In genomic region chr4:110681381-110681780, GRCh38 we compare ENCODE assay signal across 24 cellular contexts. TPM values are rescaled to one million over a fixed set of nuclear protein-coding genes. Genes with fewer than 3 reads are reported as not detected.
DNase-seq lines count a peak whose midpoint lies in the region; ATAC-seq and TF ChIP-seq lines count a peak whose summit lies in the region.
"Had no signal": no experiment of that assay in that cellular context is flagged by ENCODE, and none has a peak within 500 bp of the region (broad histone marks: within the 10 kb centered on the region; RNA-seq: fewer than 3 reads in every experiment).

No MANE protein-coding gene starts in this region.

- DNase-seq in COR-L47 (lab: John Stamatoyannopoulos, UW) (peak; percentile 44), HT-29 (ENCODE audit: low spot score) (peak; percentile 61), astrocyte of the hippocampus (ENCODE audit: low read depth, low spot score) (peak; percentile 22), mesenchymal stem cell (peak; percentile 40), heart right ventricle (no peak), NCI-H774 (lab: John Stamatoyannopoulos, UW) (no peak), anterior cingulate cortex (lab: John Stamatoyannopoulos, UW) (no peak)
- DNase-seq: activated CD8-positive, alpha-beta T cell treated with anti-CD3 and anti-CD28 coated beads, Interleukin-2, amount 10 ng/mL, durations not matched to agents 7 days and 5 days; activated gamma-delta T cell treated with Interleukin-2 at 50 U/mL for 16 hours; CD8-positive, alpha-beta T cell; DMS79; endodermal cell; head of caudate nucleus; left ventricle myocardium superior; NCI-H1092; NCI-H2081; NCI-H524 treated with DMSO at 0.1 percent for 48 hours; posterior cingulate gyrus; uterus had no signal

- H3K79me1 ChIP-seq in mesenchymal stem cell (replicated peaks; ENCODE audit: low read length, poor library complexity, severe bottlenecking) = no peaks in the 10 kb centered on the region

- no peak overlapping the region for H3K14ac ChIP-seq in mesenchymal stem cell (ENCODE audit: low read length in 2 of 2)

- H4K91ac ChIP-seq in mesenchymal stem cell (ENCODE audit: low read length) = no peak overlapping the region

- H3K4me3 ChIP-seq in mesenchymal stem cell (ENCODE audit: insufficient read depth in 1 of 2, low read depth in 1 of 2, low read length in 2 of 2) (no peak overlapping the region), heart right ventricle (no peak overlapping the region)
- H3K4me3 ChIP-seq: coronary artery, GM12878, suprapubic skin, uterus had no signal

- no peak overlapping the region for H2BK120ac ChIP-seq in mesenchymal stem cell (ENCODE audit: low read depth, low read length)

- no peak overlapping the region for H2AK5ac ChIP-seq in mesenchymal stem cell (ENCODE audit: low read length, severe bottlenecking)

- no peak overlapping the region for H2BK5ac ChIP-seq in mesenchymal stem cell (ENCODE audit: low read depth, low read length, poor library complexity, severe bottlenecking)

- H3K4me2 ChIP-seq in mesenchymal stem cell (ENCODE audit: low read length, poor library complexity, severe bottlenecking) = no peak overlapping the region

- WGBS in mesenchymal stem cell = 89% methylated on average over 1 of the region's 1 CpG
- 69 to 72% methylated on average over 1 of the region's 1 CpG for WGBS in heart right ventricle, 2 donors

- H3K27ac ChIP-seq in mesenchymal stem cell (ENCODE audit: low read length, poor library complexity, severe bottlenecking) (no peak overlapping the region), heart right ventricle (no peak overlapping the region)
- H3K27ac ChIP-seq: coronary artery, suprapubic skin, uterus had no signal

- H3K18ac ChIP-seq in mesenchymal stem cell (ENCODE audit: low read depth in 1 of 2, low read length in 2 of 2) = no peak overlapping the region

- H4K8ac ChIP-seq in mesenchymal stem cell (ENCODE audit: low read length) = no peak overlapping the region

- no peak overlapping the region for H3K9ac ChIP-seq in mesenchymal stem cell (ENCODE audit: low read length)

- intact Hi-C loops in heart right ventricle (cut with DNase I) = no loop called here

- H3K36me3 ChIP-seq in mesenchymal stem cell (ENCODE audit: control insufficient read depth in 1 of 2, insufficient read depth in 2 of 2, low read depth in 1 of 2, low read length in 2 of 2) (no peaks in the 10 kb centered on the region), heart right ventricle (no peaks in the 10 kb centered on the region)
- H3K36me3 ChIP-seq: suprapubic skin, uterus had no signal

- H3K27me3 ChIP-seq in mesenchymal stem cell (ENCODE audit: control insufficient read depth in 1 of 2, insufficient read depth in 1 of 2, low read length in 2 of 2) (no peaks in the 10 kb centered on the region), heart right ventricle (peaks cover 0 to 13% (median 5%) of the 10 kb centered on the region in 7 donors)
- H3K27me3 ChIP-seq: suprapubic skin, uterus had no signal

- H2BK15ac ChIP-seq in mesenchymal stem cell (ENCODE audit: low read depth, poor library complexity, severe bottlenecking) = no peak overlapping the region

- no peak for TF ChIP-seq CTCF in heart right ventricle (IDR thresholded peaks at IDR 0.05)

- no peak overlapping the region for H3K23ac ChIP-seq in mesenchymal stem cell (ENCODE audit: low read length in 2 of 2)

- no peak overlapping the region for H3K4ac ChIP-seq in mesenchymal stem cell (ENCODE audit: low read depth in 1 of 2, low read length in 2 of 2)

- ATAC-seq in heart right ventricle = no peak
- ATAC-seq: activated CD4-positive, CD25-positive, alpha-beta regulatory T cell treated with anti-CD3 and anti-CD28 coated beads, Interleukin-2, amount 50 U/mL, for 24 hours; activated CD8-positive, alpha-beta T cell treated with anti-CD3 and anti-CD28 coated beads, Interleukin-2, amount 10 ng/mL, durations not matched to agents 7 days and 5 days; CD8-positive, alpha-beta T cell; GM12878; left ventricle myocardium superior had no signal

- H2AFZ ChIP-seq in mesenchymal stem cell (ENCODE audit: low read depth, low read length) = no peak overlapping the region

- no peak overlapping the region for H2BK12ac ChIP-seq in mesenchymal stem cell (ENCODE audit: low read length in 2 of 2)

- H3K9me3 ChIP-seq in mesenchymal stem cell (ENCODE audit: control insufficient read depth, low read length) (no peaks in the 10 kb centered on the region), heart right ventricle (no peaks in the 10 kb centered on the region)
- H3K9me3 ChIP-seq: suprapubic skin, uterus had no signal

- H3K4me1 ChIP-seq in mesenchymal stem cell (ENCODE audit: control insufficient read depth, insufficient read depth, low read depth, low read length) (no peaks in the 10 kb centered on the region), heart right ventricle (no peaks in the 10 kb centered on the region)
- H3K4me1 ChIP-seq: suprapubic skin, uterus had no signal

RNA-seq across cellular contexts. Expression of gene PITX2, which starts 58.5 kb away (rescaled TPM):
- total RNA-seq in HT-29 (2014; rRNA removed; shearing (Covaris generic)) = 8.6 and 10.3 TPM in 2 replicates
- 26.4 TPM for polyA plus RNA-seq in mesenchymal stem cell (2013, experiment 1 of 2)
- 25.9 TPM for polyA plus RNA-seq in mesenchymal stem cell (2013, experiment 2 of 2)
- total RNA-seq in heart right ventricle = under 1 TPM in 2 of 10 donors, not detected in 8; 0.10 to 0.57 TPM
- polyA plus RNA-seq in heart right ventricle = under 1 TPM in 1 of 2 donors, not detected in 1; 0.04 TPM
- total RNA-seq: activated CD8-positive, alpha-beta T cell treated with anti-CD3 and anti-CD28 coated beads, Interleukin-2, amount 10 ng/mL, durations not matched to agents 7 days and 5 days; CD8-positive, alpha-beta T cell; GM12878 had no signal
- polyA plus RNA-seq: GM12878, neural cell had no signal

Comparison
In these comparisons a context has a peak if more than half of its experiments do, and no peak if none do; other contexts are left out.
1. DNase-seq: peak in COR-L47 (single experiment), HT-29 (single experiment), astrocyte of the hippocampus (single experiment) and mesenchymal stem cell (single experiment); none in heart right ventricle (0 of 2), NCI-H774 (single experiment) and anterior cingulate cortex (0 of 58).